8 cellular contexts compared by ENCODE assay signal in the genomic region with DNA sequence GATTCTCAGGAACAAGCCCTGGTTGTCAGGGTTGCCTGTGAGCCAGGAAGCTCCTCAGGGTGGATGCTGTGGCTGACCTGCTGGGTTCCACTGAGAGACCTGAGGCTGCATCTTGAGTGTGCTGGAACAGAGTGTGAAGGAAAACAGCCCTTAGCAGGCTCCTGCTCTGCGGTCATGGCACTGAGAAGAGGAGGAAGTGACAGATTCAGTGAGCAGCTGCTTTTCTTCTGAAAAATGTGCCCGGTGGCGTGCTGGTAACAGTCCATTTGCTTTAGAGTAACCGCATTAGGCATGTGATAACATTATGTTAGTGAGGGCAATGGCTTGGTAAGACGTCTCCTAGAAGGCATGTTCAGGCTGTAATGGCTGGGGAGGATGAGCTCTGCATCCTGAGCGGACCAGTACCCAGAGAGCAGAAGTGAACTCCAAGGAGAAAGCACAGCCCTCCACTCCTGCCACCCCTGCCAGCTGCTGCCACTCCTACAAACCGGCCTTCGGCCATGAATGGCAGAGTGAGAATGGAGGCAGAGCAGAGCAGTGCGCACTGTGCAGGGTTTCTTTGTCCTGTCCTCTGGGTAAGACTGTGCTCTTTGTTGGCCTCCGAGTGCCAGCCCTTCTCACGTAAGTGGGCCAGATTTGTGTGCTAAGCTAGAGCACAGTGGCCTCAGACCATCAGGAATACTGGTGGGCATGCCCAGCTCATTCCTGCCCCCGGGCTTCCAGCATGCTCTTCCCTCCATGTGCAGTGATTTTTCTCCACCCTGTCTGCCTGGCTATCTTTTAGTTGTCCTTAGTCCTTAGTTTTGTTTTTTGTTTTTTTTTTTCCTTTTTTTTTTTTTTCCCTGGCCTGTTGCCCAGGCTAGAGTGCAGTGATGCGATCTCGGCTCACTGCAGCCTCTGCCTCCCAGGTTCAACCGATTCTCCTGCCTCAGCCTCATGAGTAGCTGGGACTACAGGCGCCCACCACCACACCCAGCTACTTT.
DNase-seq lines count a peak whose midpoint lies in the region; ATAC-seq, FAIRE-seq and TF ChIP-seq lines count a peak whose summit lies in the region.

No MANE protein-coding gene starts in this region.

- H3K4me1 ChIP-seq in BE2C, result peaks cover 17% of the 10 kb centered on the region

- peaks cover 13% of the 10 kb centered on the region; the same call in 1 of the 2 replicates for H3K36me3 ChIP-seq in BE2C

- no peak overlapping the region for H3K4me3 ChIP-seq in BE2C (ENCODE audit: low read depth, low read length)

- H3K36me3 Mint-ChIP-seq in osteocyte (ENCODE audit: unreplicated experiment), result peaks cover 29% of the 10 kb centered on the region

- TF ChIP-seq CTCF in osteocyte (IDR thresholded peaks at IDR 0.05) (no peak), BE2C (IDR thresholded peaks at IDR 0.05; ENCODE audit: low read depth, low read length) (no peak)

- H3K9me3 ChIP-seq in BE2C, result no peaks in the 10 kb centered on the region

- H3K27me3 Mint-ChIP-seq in osteocyte (ENCODE audit: unreplicated experiment), result no peaks in the 10 kb centered on the region

- peak; percentile 23 for DNase-seq in GM18507 (ENCODE audit: extremely low spot score, insufficient read length, low read depth)
- DNase-seq in NAMALWA (ENCODE audit: low spot score), result peak; percentile 80
- peak; percentile 25 to 36 for DNase-seq in left colon
- no peak for DNase-seq in osteocyte (ENCODE audit: extremely low spot score, unreplicated experiment)
- no peak for DNase-seq in activated CD4-positive, alpha-beta T cell treated with anti-CD3 and anti-CD28 coated beads for 4 hours
- DNase-seq in posterior vena cava (ENCODE audit: low spot score), result no peak
- no peak for DNase-seq in BE2C

- H3K4me1 Mint-ChIP-seq in osteocyte (ENCODE audit: unreplicated experiment), result peaks cover 4% of the 10 kb centered on the region

- H3K27ac Mint-ChIP-seq in osteocyte (ENCODE audit: unreplicated experiment), result no peak overlapping the region

- intact Hi-C loops in left colon (cut with DNase I, micrococcal nuclease), result no loop called here
- intact Hi-C loops in posterior vena cava (cut with DNase I), result no loop called here

- no peak overlapping the region for H3K4me3 Mint-ChIP-seq in osteocyte (ENCODE audit: unreplicated experiment)

- ATAC-seq in GM21737 (IDR thresholded peaks at IDR 0.05; ENCODE audit: unreplicated experiment) (peak; percentile 65), left colon (peak; percentile 31)

- no peaks in the 10 kb centered on the region for H3K9me3 Mint-ChIP-seq in osteocyte (ENCODE audit: unreplicated experiment)

- peak; percentile 89 for FAIRE-seq in GM18507 (lab: Jason Lieb, UNC)

- H3K27me3 ChIP-seq in BE2C, result no peaks in the 10 kb centered on the region

Comparison
In these comparisons a context has a peak if more than half of its experiments do, and no peak if none do; other contexts are left out.
1. DNase-seq: peak in GM18507 (single experiment), NAMALWA (single experiment) and left colon (2 of 2); none in osteocyte (single experiment), activated CD4-positive, alpha-beta T cell treated with anti-CD3 and anti-CD28 coated beads for 4 hours (0 of 2), posterior vena cava (single experiment) and BE2C (single experiment).